ENCODE assay signal across 26 cellular contexts in the genomic region with DNA sequence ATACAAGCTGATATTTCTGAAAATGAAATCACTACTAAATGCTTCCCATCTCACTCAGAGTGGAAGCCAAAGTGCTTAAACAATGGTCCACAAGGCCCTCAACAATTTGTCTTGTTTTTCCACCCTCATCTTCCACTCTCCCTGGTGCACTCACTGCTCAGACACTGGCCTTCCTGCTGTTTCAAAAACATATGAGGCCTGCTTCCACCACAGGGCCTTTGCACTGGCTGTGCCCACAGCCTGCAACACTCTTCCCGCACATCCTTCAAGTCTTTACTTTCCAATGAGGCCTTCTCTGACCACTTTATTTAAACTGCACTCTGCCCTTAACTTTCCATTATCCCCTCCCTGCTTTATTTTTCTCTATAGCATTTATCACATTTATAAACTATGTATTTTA.
"Had no signal": no experiment of that assay in that cellular context is flagged by ENCODE, and none has a peak within 500 bp of the region (broad histone marks: within the 10 kb centered on the region; RNA-seq: fewer than 3 reads in every experiment).

No MANE protein-coding gene starts in this region.

- H3K27me3 ChIP-seq: dorsolateral prefrontal cortex, esophagus squamous epithelium, gastrocnemius medialis, heart right ventricle, left lung had no signal

- DNase-seq: dermis blood vessel endothelial cell; dorsolateral prefrontal cortex; effector CD4-positive, alpha-beta T cell; effector memory CD4-positive, alpha-beta T cell; esophagus squamous epithelium; foreskin fibroblast; foreskin melanocyte; gastrocnemius medialis; glutamatergic neuron; head of caudate nucleus; heart right ventricle; hippocampal formation; left cardiac atrium; left lung; left ventricle myocardium superior; lower lobe of right lung; mesenchymal stem cell; mucosa of descending colon; naive B cell had no signal

- H3K27ac ChIP-seq: coronary artery, dorsolateral prefrontal cortex, epithelial cell of prostate, esophagus squamous epithelium, gastrocnemius medialis, heart right ventricle, left lung, lower lobe of right lung had no signal

- H3K4me1 ChIP-seq: esophagus squamous epithelium, gastrocnemius medialis, heart right ventricle, left lung, lower lobe of right lung had no signal

- H3K9me3 Mint-ChIP-seq: mesothelial cell of epicardium had no signal

- H3K4me3 ChIP-seq: coronary artery, dorsolateral prefrontal cortex, esophagus squamous epithelium, gastrocnemius medialis, heart right ventricle, left lung, lower lobe of right lung, mucosa of descending colon had no signal

- H3K4me3 Mint-ChIP-seq: mesothelial cell of epicardium, naive B cell had no signal

- ATAC-seq: esophagus mucosa, gastrocnemius medialis, heart right ventricle, left cardiac atrium, left lung, left ventricle myocardium superior, lower lobe of right lung had no signal

- H3K36me3 Mint-ChIP-seq: mesothelial cell of epicardium had no signal

- H3K9me3 ChIP-seq: esophagus squamous epithelium, gastrocnemius medialis, heart right ventricle, left lung, lower lobe of right lung, mucosa of descending colon had no signal

- H3K27ac Mint-ChIP-seq: mesothelial cell of epicardium had no signal

- H3K27me3 Mint-ChIP-seq: naive B cell had no signal

- FAIRE-seq: colon, endometrium, keratinocyte had no signal

- H3K4me1 Mint-ChIP-seq: naive B cell had no signal
